ENCODE assay signal across 1 cellular context in the genomic region with DNA sequence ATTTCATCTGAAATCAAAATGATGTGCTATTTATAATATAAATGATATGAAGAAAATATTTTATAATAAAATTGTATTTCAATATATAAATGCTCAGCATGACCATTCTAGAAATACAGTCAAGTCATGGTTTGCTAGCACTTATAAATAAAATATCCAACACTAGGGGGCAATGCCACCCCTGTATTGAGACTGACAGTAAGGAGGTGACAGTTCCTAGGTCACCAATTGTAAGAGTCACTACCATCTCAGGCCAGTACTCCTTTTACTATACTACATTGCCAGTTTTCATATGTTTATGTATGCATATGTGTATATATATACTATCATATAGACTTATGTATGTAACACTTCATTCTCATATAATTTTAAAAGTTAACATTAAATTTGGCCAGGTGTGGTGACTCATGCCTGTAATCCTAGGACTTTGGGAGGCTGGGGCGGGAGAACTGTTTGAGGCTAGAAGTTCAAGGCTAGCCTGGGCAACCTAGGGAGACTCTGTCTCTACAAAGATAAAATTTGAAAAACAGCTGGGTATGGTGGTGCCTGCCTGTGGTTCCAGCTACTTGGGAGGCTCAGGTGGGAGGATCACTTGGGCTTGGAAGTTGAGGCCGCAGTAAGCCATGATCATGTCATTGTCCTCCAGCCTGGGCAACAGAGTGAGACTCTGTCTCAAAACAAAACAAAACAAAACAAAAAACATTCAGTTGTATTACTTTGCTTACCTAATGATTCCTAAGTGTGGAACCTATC.
TF ChIP-seq lines count a peak whose summit lies in the region.

No MANE protein-coding gene starts in this region.

TF ChIP-seq in GM23338, 12 proteins besides CTCF, POLR2A, EP300 and RAD21:
- TF ChIP-seq, protein P1, sequence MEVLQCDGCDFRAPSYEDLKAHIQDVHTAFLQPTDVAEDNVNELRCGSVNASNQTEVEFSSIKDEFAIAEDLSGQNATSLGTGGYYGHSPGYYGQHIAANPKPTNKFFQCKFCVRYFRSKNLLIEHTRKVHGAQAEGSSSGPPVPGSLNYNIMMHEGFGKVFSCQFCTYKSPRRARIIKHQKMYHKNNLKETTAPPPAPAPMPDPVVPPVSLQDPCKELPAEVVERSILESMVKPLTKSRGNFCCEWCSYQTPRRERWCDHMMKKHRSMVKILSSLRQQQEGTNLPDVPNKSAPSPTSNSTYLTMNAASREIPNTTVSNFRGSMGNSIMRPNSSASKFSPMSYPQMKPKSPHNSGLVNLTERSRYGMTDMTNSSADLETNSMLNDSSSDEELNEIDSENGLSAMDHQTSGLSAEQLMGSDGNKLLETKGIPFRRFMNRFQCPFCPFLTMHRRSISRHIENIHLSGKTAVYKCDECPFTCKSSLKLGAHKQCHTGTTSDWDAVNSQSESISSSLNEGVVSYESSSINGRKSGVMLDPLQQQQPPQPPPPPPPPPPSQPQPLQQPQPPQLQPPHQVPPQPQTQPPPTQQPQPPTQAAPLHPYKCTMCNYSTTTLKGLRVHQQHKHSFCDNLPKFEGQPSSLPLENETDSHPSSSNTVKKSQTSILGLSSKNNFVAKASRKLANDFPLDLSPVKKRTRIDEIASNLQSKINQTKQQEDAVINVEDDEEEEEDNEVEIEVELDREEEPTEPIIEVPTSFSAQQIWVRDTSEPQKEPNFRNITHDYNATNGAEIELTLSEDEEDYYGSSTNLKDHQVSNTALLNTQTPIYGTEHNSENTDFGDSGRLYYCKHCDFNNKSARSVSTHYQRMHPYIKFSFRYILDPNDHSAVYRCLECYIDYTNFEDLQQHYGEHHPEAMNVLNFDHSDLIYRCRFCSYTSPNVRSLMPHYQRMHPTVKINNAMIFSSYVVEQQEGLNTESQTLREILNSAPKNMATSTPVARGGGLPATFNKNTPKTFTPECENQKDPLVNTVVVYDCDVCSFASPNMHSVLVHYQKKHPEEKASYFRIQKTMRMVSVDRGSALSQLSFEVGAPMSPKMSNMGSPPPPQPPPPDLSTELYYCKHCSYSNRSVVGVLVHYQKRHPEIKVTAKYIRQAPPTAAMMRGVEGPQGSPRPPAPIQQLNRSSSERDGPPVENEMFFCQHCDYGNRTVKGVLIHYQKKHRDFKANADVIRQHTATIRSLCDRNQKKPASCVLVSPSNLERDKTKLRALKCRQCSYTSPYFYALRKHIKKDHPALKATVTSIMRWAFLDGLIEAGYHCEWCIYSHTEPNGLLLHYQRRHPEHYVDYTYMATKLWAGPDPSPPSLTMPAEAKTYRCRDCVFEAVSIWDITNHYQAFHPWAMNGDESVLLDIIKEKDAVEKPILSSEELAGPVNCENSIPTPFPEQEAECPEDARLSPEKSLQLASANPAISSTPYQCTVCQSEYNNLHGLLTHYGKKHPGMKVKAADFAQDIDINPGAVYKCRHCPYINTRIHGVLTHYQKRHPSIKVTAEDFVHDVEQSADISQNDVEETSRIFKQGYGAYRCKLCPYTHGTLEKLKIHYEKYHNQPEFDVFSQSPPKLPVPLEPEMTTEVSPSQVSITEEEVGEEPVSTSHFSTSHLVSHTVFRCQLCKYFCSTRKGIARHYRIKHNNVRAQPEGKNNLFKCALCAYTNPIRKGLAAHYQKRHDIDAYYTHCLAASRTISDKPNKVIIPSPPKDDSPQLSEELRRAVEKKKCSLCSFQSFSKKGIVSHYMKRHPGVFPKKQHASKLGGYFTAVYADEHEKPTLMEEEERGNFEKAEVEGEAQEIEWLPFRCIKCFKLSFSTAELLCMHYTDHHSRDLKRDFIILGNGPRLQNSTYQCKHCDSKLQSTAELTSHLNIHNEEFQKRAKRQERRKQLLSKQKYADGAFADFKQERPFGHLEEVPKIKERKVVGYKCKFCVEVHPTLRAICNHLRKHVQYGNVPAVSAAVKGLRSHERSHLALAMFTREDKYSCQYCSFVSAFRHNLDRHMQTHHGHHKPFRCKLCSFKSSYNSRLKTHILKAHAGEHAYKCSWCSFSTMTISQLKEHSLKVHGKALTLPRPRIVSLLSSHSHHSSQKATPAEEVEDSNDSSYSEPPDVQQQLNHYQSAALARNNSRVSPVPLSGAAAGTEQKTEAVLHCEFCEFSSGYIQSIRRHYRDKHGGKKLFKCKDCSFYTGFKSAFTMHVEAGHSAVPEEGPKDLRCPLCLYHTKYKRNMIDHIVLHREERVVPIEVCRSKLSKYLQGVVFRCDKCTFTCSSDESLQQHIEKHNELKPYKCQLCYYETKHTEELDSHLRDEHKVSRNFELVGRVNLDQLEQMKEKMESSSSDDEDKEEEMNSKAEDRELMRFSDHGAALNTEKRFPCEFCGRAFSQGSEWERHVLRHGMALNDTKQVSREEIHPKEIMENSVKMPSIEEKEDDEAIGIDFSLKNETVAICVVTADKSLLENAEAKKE (CRISPR knock-in tag; IDR thresholded peaks at IDR 0.05), result no peak
- TF ChIP-seq NANOG (IDR thresholded peaks at IDR 0.05; ENCODE audit: borderline replicate concordance), result no peak
- TF ChIP-seq, protein P2, sequence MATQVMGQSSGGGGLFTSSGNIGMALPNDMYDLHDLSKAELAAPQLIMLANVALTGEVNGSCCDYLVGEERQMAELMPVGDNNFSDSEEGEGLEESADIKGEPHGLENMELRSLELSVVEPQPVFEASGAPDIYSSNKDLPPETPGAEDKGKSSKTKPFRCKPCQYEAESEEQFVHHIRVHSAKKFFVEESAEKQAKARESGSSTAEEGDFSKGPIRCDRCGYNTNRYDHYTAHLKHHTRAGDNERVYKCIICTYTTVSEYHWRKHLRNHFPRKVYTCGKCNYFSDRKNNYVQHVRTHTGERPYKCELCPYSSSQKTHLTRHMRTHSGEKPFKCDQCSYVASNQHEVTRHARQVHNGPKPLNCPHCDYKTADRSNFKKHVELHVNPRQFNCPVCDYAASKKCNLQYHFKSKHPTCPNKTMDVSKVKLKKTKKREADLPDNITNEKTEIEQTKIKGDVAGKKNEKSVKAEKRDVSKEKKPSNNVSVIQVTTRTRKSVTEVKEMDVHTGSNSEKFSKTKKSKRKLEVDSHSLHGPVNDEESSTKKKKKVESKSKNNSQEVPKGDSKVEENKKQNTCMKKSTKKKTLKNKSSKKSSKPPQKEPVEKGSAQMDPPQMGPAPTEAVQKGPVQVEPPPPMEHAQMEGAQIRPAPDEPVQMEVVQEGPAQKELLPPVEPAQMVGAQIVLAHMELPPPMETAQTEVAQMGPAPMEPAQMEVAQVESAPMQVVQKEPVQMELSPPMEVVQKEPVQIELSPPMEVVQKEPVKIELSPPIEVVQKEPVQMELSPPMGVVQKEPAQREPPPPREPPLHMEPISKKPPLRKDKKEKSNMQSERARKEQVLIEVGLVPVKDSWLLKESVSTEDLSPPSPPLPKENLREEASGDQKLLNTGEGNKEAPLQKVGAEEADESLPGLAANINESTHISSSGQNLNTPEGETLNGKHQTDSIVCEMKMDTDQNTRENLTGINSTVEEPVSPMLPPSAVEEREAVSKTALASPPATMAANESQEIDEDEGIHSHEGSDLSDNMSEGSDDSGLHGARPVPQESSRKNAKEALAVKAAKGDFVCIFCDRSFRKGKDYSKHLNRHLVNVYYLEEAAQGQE (IDR thresholded peaks at IDR 0.05; ENCODE audit: unreplicated experiment), result no peak
- no peak for TF ChIP-seq STAT1 (IDR thresholded peaks at IDR 0.05; ENCODE audit: unreplicated experiment)
- TF ChIP-seq POLR2AphosphoS5 (IDR thresholded peaks at IDR 0.05; ENCODE audit: low read depth), result no peak
- TF ChIP-seq, protein P3, sequence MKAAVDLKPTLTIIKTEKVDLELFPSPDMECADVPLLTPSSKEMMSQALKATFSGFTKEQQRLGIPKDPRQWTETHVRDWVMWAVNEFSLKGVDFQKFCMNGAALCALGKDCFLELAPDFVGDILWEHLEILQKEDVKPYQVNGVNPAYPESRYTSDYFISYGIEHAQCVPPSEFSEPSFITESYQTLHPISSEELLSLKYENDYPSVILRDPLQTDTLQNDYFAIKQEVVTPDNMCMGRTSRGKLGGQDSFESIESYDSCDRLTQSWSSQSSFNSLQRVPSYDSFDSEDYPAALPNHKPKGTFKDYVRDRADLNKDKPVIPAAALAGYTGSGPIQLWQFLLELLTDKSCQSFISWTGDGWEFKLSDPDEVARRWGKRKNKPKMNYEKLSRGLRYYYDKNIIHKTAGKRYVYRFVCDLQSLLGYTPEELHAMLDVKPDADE (IDR thresholded peaks at IDR 0.05), result no peak
- no peak for TF ChIP-seq EZH2 (IDR thresholded peaks at IDR 0.05; ENCODE audit: low read depth, unreplicated experiment)
- no peak for TF ChIP-seq ZNF114 (CRISPR knock-in tag; IDR thresholded peaks at IDR 0.05)
TF ChIP-seq in GM23338: peak in this region for 0.
